30 cellular contexts compared by ENCODE assay signal in the genomic region with DNA sequence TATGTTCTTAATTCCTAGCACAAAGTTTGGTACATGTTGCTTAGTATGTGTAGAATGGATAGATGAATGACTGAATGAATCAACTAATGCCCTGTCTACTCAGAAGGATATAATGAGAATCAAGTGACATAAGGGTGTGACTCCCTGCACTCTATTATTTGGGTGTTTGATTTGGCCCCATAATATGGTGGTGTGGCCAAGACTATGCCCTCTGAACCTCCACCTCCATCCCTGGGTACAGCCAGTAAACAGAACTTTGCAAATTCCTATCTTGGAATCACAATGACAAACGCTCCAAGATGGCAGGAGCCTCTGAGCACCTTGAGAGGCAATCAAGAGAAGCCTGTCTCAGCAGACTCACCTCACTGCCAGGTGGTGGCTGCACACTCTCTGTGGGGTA.
"Had no signal": no experiment of that assay in that cellular context is flagged by ENCODE, and none has a peak within 500 bp of the region (broad histone marks: within the 10 kb centered on the region; RNA-seq: fewer than 3 reads in every experiment).

No MANE protein-coding gene starts in this region.

- H3K27me3 ChIP-seq: ascending aorta, brain microvascular endothelial cell, esophagus muscularis mucosa, foreskin keratinocyte, gastrocnemius medialis, heart right ventricle had no signal

- H3K27ac ChIP-seq: brain microvascular endothelial cell had no signal

- FAIRE-seq: colon had no signal

- H3K36me3 ChIP-seq: ascending aorta, brain microvascular endothelial cell, esophagus muscularis mucosa, gastrocnemius medialis, heart right ventricle had no signal

- H3K4me3 ChIP-seq: ascending aorta, esophagus muscularis mucosa, gastrocnemius medialis, heart right ventricle had no signal

- DNase-seq: activated CD4-positive, alpha-beta memory T cell treated with anti-CD3 and anti-CD28 coated beads for 36 hours; activated CD4-positive, alpha-beta T cell treated with anti-CD3 and anti-CD28 coated beads for 36 hours; activated CD4-positive, alpha-beta T cell treated with anti-CD3 and anti-CD28 coated beads, Interleukin-2, amount 10 ng/mL, durations not matched to agents 24 days and 14 days; activated CD4-positive, CD25-positive, alpha-beta regulatory T cell; activated CD4-positive, CD25-positive, alpha-beta regulatory T cell treated with anti-CD3 and anti-CD28 coated beads, Interleukin-2, amount 50 U/mL, for 72 hours; activated CD8-positive, alpha-beta memory T cell treated with anti-CD3 and anti-CD28 coated beads, Interleukin-2, amount 10 ng/mL, durations not matched to agents 7 days and 5 days; activated CD8-positive, alpha-beta memory T cell treated with anti-CD3 and anti-CD28 coated beads, Interleukin-2, amount 50 U/mL, for 4 hours; activated CD8-positive, alpha-beta T cell treated with anti-CD3 and anti-CD28 coated beads, Interleukin-2, amount 10 ng/mL, durations not matched to agents 7 days and 5 days; activated gamma-delta T cell; activated naive CD4-positive, alpha-beta T cell; activated naive CD4-positive, alpha-beta T cell treated with anti-CD3 and anti-CD28 coated beads, Interleukin-2, amount 10 ng/mL, durations not matched to agents 7 days and 5 days; activated naive CD8-positive, alpha-beta T cell treated with anti-CD3 and anti-CD28 coated beads, Interleukin-2, amount 10 ng/mL, durations not matched to agents 7 days and 5 days; activated T-cell treated with anti-CD3 and anti-CD28 coated beads for 4 hours; activated T-cell treated with anti-CD3 and anti-CD28 coated beads, Interleukin-2, amount 50 U/mL, for 24 hours; activated T-cell treated with anti-CD3 and anti-CD28 coated beads, Interleukin-2, amount 50 U/mL, for 72 hours; brain microvascular endothelial cell; caudate nucleus; cortex of kidney; dermis blood vessel endothelial cell; effector CD4-positive, alpha-beta T cell; effector memory CD8-positive, alpha-beta T cell; erythroblast; foreskin keratinocyte; gastrocnemius medialis; heart right ventricle; T-helper 2 cell had no signal

- H3K9me3 ChIP-seq: ascending aorta, esophagus muscularis mucosa, gastrocnemius medialis, heart right ventricle had no signal

- ATAC-seq: activated CD4-positive, alpha-beta T cell treated with anti-CD3 and anti-CD28 coated beads for 36 hours; activated CD8-positive, alpha-beta memory T cell treated with anti-CD3 and anti-CD28 coated beads, Interleukin-2, amount 10 ng/mL, durations not matched to agents 7 days and 5 days; activated CD8-positive, alpha-beta T cell treated with anti-CD3 and anti-CD28 coated beads, Interleukin-2, amount 10 ng/mL, durations not matched to agents 7 days and 5 days; activated naive CD4-positive, alpha-beta T cell treated with anti-CD3 and anti-CD28 coated beads, Interleukin-2, amount 50 U/mL, for 72 hours; activated T-cell treated with anti-CD3 and anti-CD28 coated beads, Interleukin-2, amount 50 U/mL, for 72 hours; effector memory CD8-positive, alpha-beta T cell; foreskin keratinocyte; gastrocnemius medialis; heart right ventricle had no signal
